Comparison of ENCODE assay signal across 11 cellular contexts in genomic region chr1:208233546-208233945, GRCh38. TPM values are rescaled to one million over a fixed set of nuclear protein-coding genes. Genes with fewer than 3 reads are reported as not detected.
DNase-seq lines count a peak whose midpoint lies in the region; ATAC-seq, FAIRE-seq and TF ChIP-seq lines count a peak whose summit lies in the region.
"Had no signal": no experiment of that assay in that cellular context is flagged by ENCODE, and none has a peak within 500 bp of the region (broad histone marks: within the 10 kb centered on the region; RNA-seq: fewer than 3 reads in every experiment).

No MANE protein-coding gene starts in this region.

- no peaks in the 10 kb centered on the region for H3K36me3 ChIP-seq in breast epithelium
- no peaks in the 10 kb centered on the region for H3K36me3 ChIP-seq in body of pancreas (replicated peaks in 1 of 2; ENCODE audit: insufficient read depth in 1 of 2, low read depth in 2 of 2)
- H3K36me3 ChIP-seq in mesenchymal stem cell (ENCODE audit: control insufficient read depth in 1 of 2, insufficient read depth in 2 of 2, low read depth in 1 of 2, low read length in 2 of 2) = no peaks in the 10 kb centered on the region
- H3K36me3 ChIP-seq in upper lobe of left lung = peaks cover 0 to 8% (median 0%) of the 10 kb centered on the region in 4 donors
- H3K36me3 ChIP-seq: brain microvascular endothelial cell had no signal

- H3K18ac ChIP-seq in mesenchymal stem cell (ENCODE audit: low read depth in 1 of 2, low read length in 2 of 2) = peak overlapping the region; percentile 68 to 77

- H4K8ac ChIP-seq in mesenchymal stem cell (ENCODE audit: low read length) = peak overlapping the region; percentile 27

- ATAC-seq in body of pancreas = peak; percentile 81
- peak; percentile 37 to 79 for ATAC-seq in upper lobe of left lung (ENCODE audit: low FRiP score in 2 of 2)
- ATAC-seq: A549 had no signal

- H3K27ac Mint-ChIP-seq in MCF 10A (ENCODE audit: low read depth, unreplicated experiment) = peak overlapping the region; percentile 32

- peak overlapping the region; percentile 71 for H4K91ac ChIP-seq in mesenchymal stem cell (ENCODE audit: low read length)

- no peak overlapping the region for H3K14ac ChIP-seq in mesenchymal stem cell (ENCODE audit: low read length in 2 of 2)

- no peak for FAIRE-seq in GM12891 (lab: Jason Lieb, UNC)
- FAIRE-seq: A549 had no signal

- CTCF ChIA-PET in MCF 10A (lab: Yijun Ruan, JAX) = interaction anchor here (0.6 to 19.5 kb wide), 10 partner anchors 9 to 211 kb away, joined by 3 to 1037 read pairs (median 46); partner anchors contain the start of gene PLXNA2

- peaks cover 71% of the 10 kb centered on the region for H3K4me1 Mint-ChIP-seq in MCF 10A (ENCODE audit: insufficient read depth, unreplicated experiment)

- H2AFZ ChIP-seq in mesenchymal stem cell (ENCODE audit: low read depth, low read length) = no peak overlapping the region

- no peak overlapping the region for H2BK5ac ChIP-seq in mesenchymal stem cell (ENCODE audit: low read depth, low read length, poor library complexity, severe bottlenecking)

- intact Hi-C loops in MCF 10A (cut with micrococcal nuclease) (no loop called here), breast epithelium (cut with DNase I; ENCODE audit: low total_unique reads) (loop anchor here (10.0 kb wide), 1 partner anchor 199 kb away; no protein-coding TSS in a partner anchor), body of pancreas (cut with DNase I) (no loop called here)

- TF ChIP-seq CTCF in MCF 10A (IDR thresholded peaks at IDR 0.05; ENCODE audit: unreplicated experiment) (no peak), breast epithelium (IDR thresholded peaks at IDR 0.05) (no peak), body of pancreas (IDR thresholded peaks at IDR 0.05) (no peak), upper lobe of left lung (IDR thresholded peaks at IDR 0.05) (no peak)

- H3K27me3 ChIP-seq in breast epithelium (no peaks in the 10 kb centered on the region), body of pancreas (no peaks in the 10 kb centered on the region), mesenchymal stem cell (ENCODE audit: control insufficient read depth in 1 of 2, insufficient read depth in 1 of 2, low read length in 2 of 2) (peaks cover 0 to 4% of the 10 kb centered on the region in 2 experiments), upper lobe of left lung (no peaks in the 10 kb centered on the region)
- H3K27me3 ChIP-seq: brain microvascular endothelial cell had no signal

- TF ChIP-seq EP300 in upper lobe of left lung (IDR thresholded peaks at IDR 0.05) = no peak

- DNase-seq in MCF 10A (ENCODE audit: unreplicated experiment) (no peak), breast epithelium (ENCODE audit: low spot score in 2 of 2) (no peak), body of pancreas (peak; percentile 77 to 90 (median 88)), mesenchymal stem cell (no peak), upper lobe of left lung (peak in 1 of 2 donors; percentile 84), LoVo (ENCODE audit: low spot score) (no peak), dedifferentiated amniotic fluid mesenchymal stem cell (ENCODE audit: extremely low spot score) (no peak), GM12891 (ENCODE audit: insufficient read length, low spot score) (no peak)
- DNase-seq: brain microvascular endothelial cell had no signal

- H3K9me3 ChIP-seq in breast epithelium (no peaks in the 10 kb centered on the region), body of pancreas (no peaks in the 10 kb centered on the region), mesenchymal stem cell (ENCODE audit: control insufficient read depth, low read length) (no peaks in the 10 kb centered on the region), upper lobe of left lung (no peaks in the 10 kb centered on the region)
- H3K9me3 ChIP-seq: A549 had no signal

- no peaks in the 10 kb centered on the region for H3K9me3 Mint-ChIP-seq in MCF 10A (ENCODE audit: unreplicated experiment)

- no peaks in the 10 kb centered on the region for H3K4me1 ChIP-seq in breast epithelium
- H3K4me1 ChIP-seq in body of pancreas = peaks cover 99% of the 10 kb centered on the region
- H3K4me1 ChIP-seq in mesenchymal stem cell (ENCODE audit: control insufficient read depth, insufficient read depth, low read depth, low read length) = peaks cover 40% of the 10 kb centered on the region
- peaks cover 91 to 100% (median 95%) of the 10 kb centered on the region in 4 donors for H3K4me1 ChIP-seq in upper lobe of left lung
- H3K4me1 ChIP-seq: A549 had no signal

- H2AK5ac ChIP-seq in mesenchymal stem cell (ENCODE audit: low read length, severe bottlenecking) = no peak overlapping the region

- H2BK12ac ChIP-seq in mesenchymal stem cell (ENCODE audit: low read length in 2 of 2) = no peak overlapping the region

- POLR2A ChIA-PET in MCF 10A (lab: Yijun Ruan, JAX) = interaction anchor here (0.7 to 14.6 kb wide), 5 partner anchors 10 to 211 kb away, joined by 3 to 186 read pairs (median 10); no protein-coding TSS in a partner anchor

- no peak overlapping the region for H3K4me2 ChIP-seq in mesenchymal stem cell (ENCODE audit: low read length, poor library complexity, severe bottlenecking)
- H3K4me2 ChIP-seq: A549 had no signal

- no peak overlapping the region for H2BK15ac ChIP-seq in mesenchymal stem cell (ENCODE audit: low read depth, poor library complexity, severe bottlenecking)

- peak overlapping the region; percentile 22 for H2BK120ac ChIP-seq in mesenchymal stem cell (ENCODE audit: low read depth, low read length)

- no peak overlapping the region for H3K9ac ChIP-seq in mesenchymal stem cell (ENCODE audit: low read length)

- H3K36me3 Mint-ChIP-seq in MCF 10A (ENCODE audit: insufficient read depth, unreplicated experiment) = peaks cover 9% of the 10 kb centered on the region

- no peak overlapping the region for H3K4me3 Mint-ChIP-seq in MCF 10A (ENCODE audit: unreplicated experiment)

- H3K27me3 Mint-ChIP-seq in MCF 10A (ENCODE audit: insufficient read depth, unreplicated experiment) = no peaks in the 10 kb centered on the region

- no peaks in the 10 kb centered on the region for H3K79me1 ChIP-seq in mesenchymal stem cell (replicated peaks; ENCODE audit: low read length, poor library complexity, severe bottlenecking)

- 32 to 34% methylated on average over 5 of the region's 5 CpGs for WGBS in body of pancreas, 2 donors
- WGBS in mesenchymal stem cell = 70% methylated on average over 5 of the region's 5 CpGs
- 29 to 31% methylated on average over 2 to 5 of the region's 5 CpGs for WGBS in upper lobe of left lung, 2 donors

- no peak overlapping the region for H3K23ac ChIP-seq in mesenchymal stem cell (ENCODE audit: low read length in 2 of 2)

- no TSS peak for BruUV-seq in MCF 10A (replicated peaks; lab: Mats Ljungman, UMichigan)

- no peak for TF ChIP-seq POLR2A in breast epithelium (IDR thresholded peaks at IDR 0.05)
- peak; percentile 27 to 42 (median 41) for TF ChIP-seq POLR2A in body of pancreas (IDR thresholded peaks at IDR 0.05)
- peak in 1 of 4 donors; percentile 39 for TF ChIP-seq POLR2A in upper lobe of left lung (IDR thresholded peaks at IDR 0.05)
- no peak for TF ChIP-seq POLR2A in GM12891 (IDR thresholded peaks at IDR 0.05; ENCODE audit: low read depth, low read length)

- peak overlapping the region in 1 of 2 experiments; percentile 29 for H3K4ac ChIP-seq in mesenchymal stem cell (ENCODE audit: low read depth in 1 of 2, low read length in 2 of 2)

- H3K4me3 ChIP-seq in breast epithelium (no peak overlapping the region), body of pancreas (no peak overlapping the region), mesenchymal stem cell (ENCODE audit: insufficient read depth in 1 of 2, low read depth in 1 of 2, low read length in 2 of 2) (no peak overlapping the region), upper lobe of left lung (no peak overlapping the region)
- H3K4me3 ChIP-seq: A549 had no signal

- H3K27ac ChIP-seq in breast epithelium = no peak overlapping the region
- peak overlapping the region; percentile 59 to 71 (median 66) for H3K27ac ChIP-seq in body of pancreas
- H3K27ac ChIP-seq in mesenchymal stem cell (ENCODE audit: low read length, poor library complexity, severe bottlenecking) = peak overlapping the region; percentile 5
- H3K27ac ChIP-seq in upper lobe of left lung = peak overlapping the region; percentile 51 to 80 (median 76)
- H3K27ac ChIP-seq: A549, brain microvascular endothelial cell, VCaP had no signal

TF ChIP-seq in GM12891, 5 proteins besides CTCF, POLR2A, EP300 and RAD21:
- TF ChIP-seq POLR2AphosphoS5 (IDR thresholded peaks at IDR 0.05; ENCODE audit: low read depth, low read length) (no peak), POU2F2 (IDR thresholded peaks at IDR 0.05; ENCODE audit: low read depth, low read length) (no peak), PAX5 (IDR thresholded peaks at IDR 0.05; ENCODE audit: insufficient read depth, low read length, severe bottlenecking) (no peak), SPI1 (IDR thresholded peaks at IDR 0.05; ENCODE audit: low read depth, low read length) (no peak), TAF1 (IDR thresholded peaks at IDR 0.05; ENCODE audit: low read depth, low read length) (no peak)

RNA-seq across cellular contexts. Expression of gene PLXNA2, which starts 10.6 kb away (rescaled TPM):
- total RNA-seq in MCF 10A (2022) (59.2 and 69.7 TPM in 2 replicates), breast epithelium (10 to 100 TPM; 11.3 to 18.2 (median 11.5) TPM), body of pancreas (10 to 100 TPM; 44.5 to 51.6 TPM), upper lobe of left lung (100 to 1,000 TPM in 3 of 6 donors, 10 to 100 TPM in 3; 77.5 to 150 (median 101) TPM)
- polyA plus RNA-seq in mesenchymal stem cell (2013, experiment 1 of 2) = 4.6 TPM
- 4.6 TPM for polyA plus RNA-seq in mesenchymal stem cell (2013, experiment 2 of 2)
- 0.26 TPM for polyA plus RNA-seq in GM12891 (2012; ENCODE audit: low read depth, missing spikeins)

Comparison
In these comparisons a context has a peak if more than half of its experiments do, and no peak if none do; other contexts are left out.
1. DNase-seq: peak in body of pancreas (4 of 4); none in MCF 10A (single experiment), breast epithelium (0 of 2), mesenchymal stem cell (single experiment), LoVo (single experiment), dedifferentiated amniotic fluid mesenchymal stem cell (single experiment) and GM12891 (single experiment).
2. H3K27ac ChIP-seq: peak in body of pancreas (4 of 4), mesenchymal stem cell (single experiment) and upper lobe of left lung (4 of 4); none in breast epithelium (0 of 2).
3. POLR2A ChIP-seq: peak in body of pancreas (3 of 3); none in breast epithelium (single experiment) and GM12891 (single experiment).